1 cellular context compared by ENCODE assay signal in genomic region chr17:57261084-57261461, GRCh38.
TF ChIP-seq lines count a peak whose summit lies in the region.

No MANE protein-coding gene starts in this region.

TF ChIP-seq in H1, 55 proteins besides CTCF, POLR2A, EP300 and RAD21:
- no peak for TF ChIP-seq TAF1 (IDR thresholded peaks at IDR 0.05; ENCODE audit: low read depth, low read length)
- TF ChIP-seq BRCA1 (IDR thresholded peaks at IDR 0.05; ENCODE audit: low read depth, low read length): no peak
- no peak for TF ChIP-seq JUN (IDR thresholded peaks at IDR 0.05; ENCODE audit: low read depth, low read length)
- no peak for TF ChIP-seq KDM4A (IDR thresholded peaks at IDR 0.05; ENCODE audit: low read depth, low read length, severe bottlenecking)
- no peak for TF ChIP-seq CREB1 (IDR thresholded peaks at IDR 0.05)
- TF ChIP-seq POLR2AphosphoS5 (IDR thresholded peaks at IDR 0.05; ENCODE audit: low read depth, low read length): no peak
- TF ChIP-seq HDAC2 (IDR thresholded peaks at IDR 0.05; ENCODE audit: borderline replicate concordance in 1 of 2, low read depth in 2 of 2, low read length in 2 of 2): no peak
